In the genomic region with DNA sequence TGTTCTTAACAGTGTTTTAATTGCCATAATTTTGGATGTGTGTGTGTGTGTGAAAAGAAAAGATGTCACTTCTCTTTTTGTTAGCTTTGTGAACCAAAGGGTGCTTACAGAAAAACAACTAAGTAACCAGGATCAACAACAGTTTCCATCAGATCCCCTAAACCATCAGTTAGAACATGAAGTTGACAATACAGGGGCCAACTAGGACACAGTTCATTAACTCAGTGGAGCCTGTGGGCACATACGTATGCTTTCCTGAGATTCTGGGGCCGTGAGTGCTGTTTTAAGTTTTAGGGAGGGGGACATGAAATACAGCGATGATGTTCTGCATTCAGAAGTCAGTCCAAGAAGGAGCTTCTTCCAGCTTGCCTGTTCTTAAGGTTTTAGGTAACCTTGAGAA, we compare ENCODE assay signal across 20 cellular contexts.
DNase-seq lines count a peak whose midpoint lies in the region; ATAC-seq, FAIRE-seq and TF ChIP-seq lines count a peak whose summit lies in the region.
"Had no signal": no experiment of that assay in that cellular context is flagged by ENCODE, and none has a peak within 500 bp of the region (broad histone marks: within the 10 kb centered on the region; RNA-seq: fewer than 3 reads in every experiment).

No MANE protein-coding gene starts in this region.

- H4K91ac ChIP-seq in neuronal stem cell (ENCODE audit: low read depth, low read length, poor library complexity), result no peak overlapping the region

- peaks cover 27% of the 10 kb centered on the region for H3K36me3 Mint-ChIP-seq in mesothelial cell of epicardium
- peaks cover 7 to 16% (median 14%) of the 10 kb centered on the region in 3 donors for H3K36me3 Mint-ChIP-seq in CD8-positive, alpha-beta memory T cell

- no peaks in the 10 kb centered on the region for H3K79me2 ChIP-seq in keratinocyte (ENCODE audit: control insufficient read depth, insufficient read depth, low read length)

- no peak overlapping the region for H3K27ac Mint-ChIP-seq in mesothelial cell of epicardium
- H3K27ac Mint-ChIP-seq in CD8-positive, alpha-beta memory T cell, result no peak overlapping the region
- H3K27ac Mint-ChIP-seq: B cell, CD14-positive monocyte had no signal

- no peaks in the 10 kb centered on the region for H3K9me1 ChIP-seq in keratinocyte (ENCODE audit: control insufficient read depth, extremely low read depth, insufficient read depth, low read length)

- no peak overlapping the region for H2BK12ac ChIP-seq in neuronal stem cell (ENCODE audit: low read length)

- H3K9ac ChIP-seq in HUES48 (ENCODE audit: low read depth, low read length), result no peak overlapping the region
- H3K9ac ChIP-seq in keratinocyte (ENCODE audit: control insufficient read depth, extremely low read depth, insufficient read depth, low read length), result no peak overlapping the region
- no peak overlapping the region for H3K9ac ChIP-seq in neuronal stem cell (ENCODE audit: low read depth, low read length, poor library complexity)

- no peak overlapping the region for H2AK5ac ChIP-seq in neuronal stem cell (ENCODE audit: low read depth, low read length)

- POLR2A ChIA-PET in CD8-positive, alpha-beta memory T cell (lab: Charles Lee), result no interaction called here

- H2AFZ ChIP-seq in keratinocyte (ENCODE audit: control insufficient read depth, low read length), result no peak overlapping the region
- H2AFZ ChIP-seq in neuronal stem cell (ENCODE audit: low read length), result no peak overlapping the region

- H3K4me1 Mint-ChIP-seq in mesothelial cell of epicardium, result peaks cover 52% of the 10 kb centered on the region
- no peaks in the 10 kb centered on the region for H3K4me1 Mint-ChIP-seq in CD8-positive, alpha-beta memory T cell
- H3K4me1 Mint-ChIP-seq: B cell, CD14-positive monocyte had no signal

- no peaks in the 10 kb centered on the region for H3K27me3 Mint-ChIP-seq in mesothelial cell of epicardium (ENCODE audit: low read depth)
- H3K27me3 Mint-ChIP-seq in CD8-positive, alpha-beta memory T cell, result peaks cover 3 to 11% of the 10 kb centered on the region in 2 donors

- no peaks in the 10 kb centered on the region for H4K20me1 ChIP-seq in keratinocyte (ENCODE audit: control insufficient read depth, extremely low read depth, insufficient read depth, low read length)

- H3K27me3 ChIP-seq in HUES48 (ENCODE audit: control insufficient read depth, insufficient read depth, low read length) (peaks cover 14% of the 10 kb centered on the region; the same call in 1 of the 2 replicates), keratinocyte (ENCODE audit: control insufficient read depth, extremely low read depth, insufficient read depth, low read length) (no peaks in the 10 kb centered on the region), neuronal stem cell (ENCODE audit: control insufficient read depth in 3 of 3, insufficient read depth in 3 of 3, low read depth in 1 of 3, low read length in 3 of 3) (no peaks in the 10 kb centered on the region)
- no peaks in the 10 kb centered on the region for H3K27me3 ChIP-seq in CD8-positive, alpha-beta memory T cell (ENCODE audit: insufficient read depth, low read length, poor library complexity, severe bottlenecking)
- H3K27me3 ChIP-seq: SJSA1 had no signal

- no peak overlapping the region for H3K4me3 Mint-ChIP-seq in mesothelial cell of epicardium
- H3K4me3 Mint-ChIP-seq in CD8-positive, alpha-beta memory T cell, result no peak overlapping the region
- H3K4me3 Mint-ChIP-seq: B cell, CD14-positive monocyte had no signal

- no peak for TF ChIP-seq CTCF in keratinocyte (optimal IDR thresholded peaks at IDR 0.05 in 1 of 3, IDR thresholded peaks at IDR 0.05 in 1 of 3, conservative IDR thresholded peaks at IDR 0.05 in 1 of 3; ENCODE audit: extremely low read depth in 1 of 3, insufficient read depth in 2 of 3, low read length in 3 of 3)
- no peak for TF ChIP-seq CTCF in mesothelial cell of epicardium (IDR thresholded peaks at IDR 0.05; ENCODE audit: unreplicated experiment)

- no peak for ATAC-seq in HG02973 (IDR thresholded peaks at IDR 0.05; ENCODE audit: unreplicated experiment)
- ATAC-seq: A549, HCT116, Right ventricle myocardium inferior had no signal

- H3K4me3 ChIP-seq in HUES48 (ENCODE audit: low read depth, low read length), result no peak overlapping the region
- H3K4me3 ChIP-seq in keratinocyte (ENCODE audit: control insufficient read depth in 2 of 3, extremely low read depth in 1 of 3, insufficient read depth in 2 of 3, low read depth in 1 of 3, low read length in 3 of 3), result no peak overlapping the region
- H3K4me3 ChIP-seq in neuronal stem cell (ENCODE audit: low read length in 2 of 2), result no peak overlapping the region
- H3K4me3 ChIP-seq in CD8-positive, alpha-beta memory T cell (ENCODE audit: low read length), result no peak overlapping the region
- H3K4me3 ChIP-seq: A549, MG63, SJSA1 had no signal

- H3K27ac ChIP-seq in HUES48 (ENCODE audit: low read depth, low read length) (peak overlapping the region; percentile 7), keratinocyte (ENCODE audit: control insufficient read depth, insufficient read depth, low read length) (no peak overlapping the region), neuronal stem cell (replicated peaks; ENCODE audit: low read length) (peak overlapping the region; percentile 31)
- H3K27ac ChIP-seq in CD8-positive, alpha-beta memory T cell (ENCODE audit: low read depth, low read length), result no peak overlapping the region
- H3K27ac ChIP-seq: A549, SJSA1 had no signal

- H3K9me3 Mint-ChIP-seq in mesothelial cell of epicardium, result no peaks in the 10 kb centered on the region
- no peaks in the 10 kb centered on the region for H3K9me3 Mint-ChIP-seq in CD8-positive, alpha-beta memory T cell
- H3K9me3 Mint-ChIP-seq: CD14-positive monocyte had no signal

- no peaks in the 10 kb centered on the region for H3K79me1 ChIP-seq in neuronal stem cell (ENCODE audit: low read depth, low read length)

- CTCF ChIA-PET in CD8-positive, alpha-beta memory T cell (lab: Charles Lee), result no interaction called here

- peak; percentile 70 for FAIRE-seq in keratinocyte (lab: Jason Lieb, UNC)
- FAIRE-seq: A549 had no signal

- H3K14ac ChIP-seq in neuronal stem cell (ENCODE audit: low read length), result no peak overlapping the region

- H3K4me1 ChIP-seq in HUES48 (ENCODE audit: control insufficient read depth, insufficient read depth, low read length) (peaks cover 47% of the 10 kb centered on the region), keratinocyte (ENCODE audit: control insufficient read depth, extremely low read depth, insufficient read depth, low read length) (peaks cover 5% of the 10 kb centered on the region), neuronal stem cell (ENCODE audit: control insufficient read depth in 2 of 2, insufficient read depth in 1 of 2, low read depth in 1 of 2, low read length in 2 of 2) (peaks cover 8 to 19% of the 10 kb centered on the region in 2 donors)
- H3K4me1 ChIP-seq in CD8-positive, alpha-beta memory T cell (ENCODE audit: insufficient read depth, low read length), result no peaks in the 10 kb centered on the region
- H3K4me1 ChIP-seq: A549 had no signal

- H2BK5ac ChIP-seq in neuronal stem cell (ENCODE audit: low read length), result no peak overlapping the region

- no peak overlapping the region for H3K4me2 ChIP-seq in keratinocyte (ENCODE audit: control insufficient read depth, extremely low read depth, insufficient read depth, low read depth, low read length)
- H3K4me2 ChIP-seq in neuronal stem cell (ENCODE audit: insufficient read depth, low read length, poor library complexity, severe bottlenecking), result no peak overlapping the region
- H3K4me2 ChIP-seq: A549 had no signal

- H3K4ac ChIP-seq in neuronal stem cell (ENCODE audit: low read length), result no peak overlapping the region

- H2BK120ac ChIP-seq in neuronal stem cell (ENCODE audit: low read depth, low read length), result no peak overlapping the region

- no peak overlapping the region for H3K23ac ChIP-seq in neuronal stem cell (ENCODE audit: low read depth, low read length, poor library complexity)

- H4K8ac ChIP-seq in neuronal stem cell (ENCODE audit: low read depth, low read length), result no peak overlapping the region

- H3K9me3 ChIP-seq in HUES48 (ENCODE audit: control insufficient read depth, insufficient read depth, low read length) (no peaks in the 10 kb centered on the region), keratinocyte (ENCODE audit: control insufficient read depth, low read depth, low read length) (no peaks in the 10 kb centered on the region), neuronal stem cell (replicated peaks in 1 of 2; ENCODE audit: control insufficient read depth in 2 of 2, insufficient read depth in 1 of 2, low read depth in 1 of 2, low read length in 2 of 2) (no peaks in the 10 kb centered on the region)
- no peaks in the 10 kb centered on the region for H3K9me3 ChIP-seq in CD8-positive, alpha-beta memory T cell (ENCODE audit: low read length)
- H3K9me3 ChIP-seq: A549, MG63 had no signal

- peaks cover 10% of the 10 kb centered on the region for H3K36me3 ChIP-seq in HUES48 (ENCODE audit: control insufficient read depth, insufficient read depth, low read length)
- no peaks in the 10 kb centered on the region for H3K36me3 ChIP-seq in keratinocyte (ENCODE audit: control insufficient read depth in 2 of 2, extremely low read depth in 1 of 2, insufficient read depth in 2 of 2, low read length in 2 of 2)
- H3K36me3 ChIP-seq in neuronal stem cell (replicated peaks in 1 of 2; ENCODE audit: control insufficient read depth in 2 of 2, insufficient read depth in 2 of 2, low read length in 2 of 2), result peaks cover 5 to 18% of the 10 kb centered on the region in 2 donors
- H3K36me3 ChIP-seq in CD8-positive, alpha-beta memory T cell (ENCODE audit: insufficient read depth, low read length), result no peaks in the 10 kb centered on the region
- H3K36me3 ChIP-seq: MG63, SJSA1 had no signal

- no peak for DNase-seq in keratinocyte (ENCODE audit: low read depth, low spot score)
- DNase-seq in neuronal stem cell (ENCODE audit: low spot score), result no peak
- no peak for DNase-seq in mesothelial cell of epicardium (ENCODE audit: low spot score in 2 of 2, unreplicated experiment in 2 of 2)
- no peak for DNase-seq in CD8-positive, alpha-beta memory T cell
- DNase-seq in putamen (ENCODE audit: low spot score), result no peak
- DNase-seq: Kasumi-1, MG63, NCI-H1048, NCI-H1417 treated with DMSO at 0.1 percent for 48 hours, NCI-H187, NCI-H446, NCI-H526 had no signal

- WGBS in neuronal stem cell (ENCODE audit: extremely low coverage in 2 of 2, insufficient read length in 2 of 2, insufficient replicate concordance in 1 of 2), 2 donors, result no CpG with 5 or more reads among the region's 3 CpGs

- dilution Hi-C loops in keratinocyte (cut with MboI; ENCODE audit: extremely low pct_ligation_motif_present, low sequenced_read_pairs), result no loop called here

- H3K18ac ChIP-seq in neuronal stem cell (ENCODE audit: low read length), result no peak overlapping the region

- H2BK15ac ChIP-seq in neuronal stem cell (ENCODE audit: low read length), result no peak overlapping the region

Comparison
In these comparisons a context has a peak if more than half of its experiments do, and no peak if none do; other contexts are left out.
1. H3K27ac ChIP-seq: peak in HUES48 (single experiment) and neuronal stem cell (single experiment); none in keratinocyte (single experiment) and CD8-positive, alpha-beta memory T cell (single experiment).